Comparison of ENCODE assay signal across 1 cellular context in the genomic region with DNA sequence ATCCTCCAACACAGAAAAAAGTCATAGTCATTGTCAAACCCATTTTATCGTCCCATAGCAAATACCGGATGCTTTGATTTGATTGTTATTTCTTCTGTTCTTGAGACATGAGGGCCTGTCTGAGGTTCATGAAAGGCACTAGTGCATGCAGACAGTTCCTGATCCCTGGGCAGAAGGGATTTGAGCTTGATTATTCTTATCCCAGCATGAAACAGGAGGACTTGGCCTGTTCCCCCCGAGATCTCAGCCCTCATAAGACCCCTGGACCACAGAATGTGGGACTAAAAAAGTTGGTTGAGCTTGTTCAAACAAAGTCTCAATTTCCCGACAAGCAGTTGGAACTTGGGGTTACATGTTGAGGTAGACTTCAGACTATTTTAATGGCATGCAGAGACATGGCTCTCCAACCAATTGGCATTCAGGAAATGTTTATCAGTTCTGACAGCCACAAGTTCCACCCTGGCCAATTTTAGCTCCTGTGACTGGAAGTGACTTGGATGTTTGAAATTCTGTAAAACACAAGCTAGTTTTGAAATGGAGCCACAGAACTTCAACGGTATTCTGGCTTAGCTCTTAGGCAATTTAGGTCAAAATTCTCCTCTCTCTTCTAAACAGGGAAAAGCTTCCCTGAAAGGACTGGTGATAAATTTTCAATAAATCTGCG.
TF ChIP-seq lines count a peak whose summit lies in the region.

No MANE protein-coding gene starts in this region.

TF ChIP-seq in GM23338, 12 proteins besides CTCF, POLR2A, EP300 and RAD21 (continued from another document):
- TF ChIP-seq, protein P1, sequence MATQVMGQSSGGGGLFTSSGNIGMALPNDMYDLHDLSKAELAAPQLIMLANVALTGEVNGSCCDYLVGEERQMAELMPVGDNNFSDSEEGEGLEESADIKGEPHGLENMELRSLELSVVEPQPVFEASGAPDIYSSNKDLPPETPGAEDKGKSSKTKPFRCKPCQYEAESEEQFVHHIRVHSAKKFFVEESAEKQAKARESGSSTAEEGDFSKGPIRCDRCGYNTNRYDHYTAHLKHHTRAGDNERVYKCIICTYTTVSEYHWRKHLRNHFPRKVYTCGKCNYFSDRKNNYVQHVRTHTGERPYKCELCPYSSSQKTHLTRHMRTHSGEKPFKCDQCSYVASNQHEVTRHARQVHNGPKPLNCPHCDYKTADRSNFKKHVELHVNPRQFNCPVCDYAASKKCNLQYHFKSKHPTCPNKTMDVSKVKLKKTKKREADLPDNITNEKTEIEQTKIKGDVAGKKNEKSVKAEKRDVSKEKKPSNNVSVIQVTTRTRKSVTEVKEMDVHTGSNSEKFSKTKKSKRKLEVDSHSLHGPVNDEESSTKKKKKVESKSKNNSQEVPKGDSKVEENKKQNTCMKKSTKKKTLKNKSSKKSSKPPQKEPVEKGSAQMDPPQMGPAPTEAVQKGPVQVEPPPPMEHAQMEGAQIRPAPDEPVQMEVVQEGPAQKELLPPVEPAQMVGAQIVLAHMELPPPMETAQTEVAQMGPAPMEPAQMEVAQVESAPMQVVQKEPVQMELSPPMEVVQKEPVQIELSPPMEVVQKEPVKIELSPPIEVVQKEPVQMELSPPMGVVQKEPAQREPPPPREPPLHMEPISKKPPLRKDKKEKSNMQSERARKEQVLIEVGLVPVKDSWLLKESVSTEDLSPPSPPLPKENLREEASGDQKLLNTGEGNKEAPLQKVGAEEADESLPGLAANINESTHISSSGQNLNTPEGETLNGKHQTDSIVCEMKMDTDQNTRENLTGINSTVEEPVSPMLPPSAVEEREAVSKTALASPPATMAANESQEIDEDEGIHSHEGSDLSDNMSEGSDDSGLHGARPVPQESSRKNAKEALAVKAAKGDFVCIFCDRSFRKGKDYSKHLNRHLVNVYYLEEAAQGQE (IDR thresholded peaks at IDR 0.05; ENCODE audit: unreplicated experiment): no peak
- TF ChIP-seq POLR2AphosphoS5 (IDR thresholded peaks at IDR 0.05; ENCODE audit: low read depth): no peak
- no peak for TF ChIP-seq NANOG (IDR thresholded peaks at IDR 0.05; ENCODE audit: borderline replicate concordance)
- TF ChIP-seq EZH2 (IDR thresholded peaks at IDR 0.05; ENCODE audit: low read depth, unreplicated experiment): no peak
- TF ChIP-seq ZNF114 (CRISPR knock-in tag; IDR thresholded peaks at IDR 0.05): no peak
